Comparison of ENCODE assay signal across 10 cellular contexts in genomic region chr17:48036693-48037035, GRCh38. TPM values are rescaled to one million over a fixed set of nuclear protein-coding genes. Genes with fewer than 3 reads are reported as not detected.
A peak's percentile ranks its signal among the peaks of the same experiment; 100 is the strongest.
DNase-seq lines count a peak whose midpoint lies in the region; ATAC-seq and TF ChIP-seq lines count a peak whose summit lies in the region.
"Had no signal": no experiment of that assay in that cellular context is flagged by ENCODE, and none has a peak within 500 bp of the region (broad histone marks: within the 10 kb centered on the region; RNA-seq: fewer than 3 reads in every experiment).

No MANE protein-coding gene starts in this region.

- peaks cover 58% of the 10 kb centered on the region for H3K27me3 Mint-ChIP-seq in central memory CD8-positive, alpha-beta T cell

- 37% methylated on average over 6 of the region's 6 CpGs for WGBS in urinary bladder

- H3K36me3 ChIP-seq in cardiac muscle cell (no peaks in the 10 kb centered on the region), muscle layer of colon (ENCODE audit: insufficient read depth, low read length) (peaks cover 5% of the 10 kb centered on the region), urinary bladder (ENCODE audit: insufficient read depth) (no peaks in the 10 kb centered on the region)

- no peak overlapping the region for H3K27ac ChIP-seq in cardiac muscle cell
- peak overlapping the region; percentile 82 for H3K27ac ChIP-seq in muscle layer of colon (ENCODE audit: low read depth, low read length)
- no peak overlapping the region for H3K27ac ChIP-seq in urinary bladder (ENCODE audit: low read depth)

- no peak for ATAC-seq in central memory CD8-positive, alpha-beta T cell (replicated peaks; ENCODE audit: extremely low read depth, poor library complexity, severe bottlenecking)
- ATAC-seq in GM21528 (IDR thresholded peaks at IDR 0.05; ENCODE audit: low FRiP score, unreplicated experiment) = no peak
- no peak for ATAC-seq in HG03460 (IDR thresholded peaks at IDR 0.05; ENCODE audit: unreplicated experiment)

- peak overlapping the region; percentile 78 for H3K4me3 Mint-ChIP-seq in central memory CD8-positive, alpha-beta T cell

- intact Hi-C loops in cardiac septum (cut with DNase I) = no loop called here

- H3K9me3 ChIP-seq in cardiac muscle cell (ENCODE audit: low read depth) (no peaks in the 10 kb centered on the region), muscle layer of colon (ENCODE audit: low read length) (no peaks in the 10 kb centered on the region)

- H3K4me1 Mint-ChIP-seq in central memory CD8-positive, alpha-beta T cell = peaks cover 6% of the 10 kb centered on the region

- H3K9me3 Mint-ChIP-seq in central memory CD8-positive, alpha-beta T cell = no peaks in the 10 kb centered on the region

- no peaks in the 10 kb centered on the region for H3K36me3 Mint-ChIP-seq in central memory CD8-positive, alpha-beta T cell (ENCODE audit: insufficient read depth)

- DNase-seq in cardiac muscle cell (ENCODE audit: low read depth in 1 of 2, low spot score in 1 of 2) (no peak), cardiac septum (ENCODE audit: low spot score) (no peak), NCI-H524 treated with DMSO at 0.1 percent for 48 hours (lab: John Stamatoyannopoulos, UW) (no peak)
- DNase-seq in central memory CD8-positive, alpha-beta T cell (ENCODE audit: low spot score in 2 of 2) = no peak
- DNase-seq: DMS79, NCI-H1105 had no signal

- H3K27me3 ChIP-seq in cardiac muscle cell (peaks cover 29% of the 10 kb centered on the region), muscle layer of colon (ENCODE audit: control insufficient read depth in 1 of 2, insufficient read depth in 2 of 2, low read length in 2 of 2) (no peaks in the 10 kb centered on the region)

- peak overlapping the region; percentile 38 for H3K4me3 ChIP-seq in cardiac muscle cell
- H3K4me3 ChIP-seq in muscle layer of colon (ENCODE audit: low read depth in 1 of 2, low read length in 2 of 2) = peak overlapping the region; percentile 68 to 80
- peak overlapping the region; percentile 72 for H3K4me3 ChIP-seq in urinary bladder (ENCODE audit: low read depth, low read length)

- H3K27ac Mint-ChIP-seq in central memory CD8-positive, alpha-beta T cell (ENCODE audit: low read depth) = no peak overlapping the region

- H3K4me1 ChIP-seq in cardiac muscle cell (ENCODE audit: low read depth) = peaks cover 5% of the 10 kb centered on the region
- H3K4me1 ChIP-seq in muscle layer of colon (ENCODE audit: insufficient read depth, low read length) = peaks cover 14% of the 10 kb centered on the region
- no peaks in the 10 kb centered on the region for H3K4me1 ChIP-seq in urinary bladder (ENCODE audit: insufficient read depth)

- no peak for TF ChIP-seq CTCF in cardiac muscle cell (IDR thresholded peaks at IDR 0.05; ENCODE audit: low read depth, low read length)

- no peak overlapping the region for H3K9ac ChIP-seq in muscle layer of colon (ENCODE audit: low read length)

RNA-seq across cellular contexts. Expression of gene COPZ2, which starts 0.9 kb away (rescaled TPM):
- total RNA-seq in cardiac muscle cell (10.8 and 14.4 TPM in 2 replicates), cardiac septum (78.6 TPM), urinary bladder (45.2 TPM)
- polyA plus RNA-seq in cardiac muscle cell (23.5 and 36.1 TPM in 2 replicates), urinary bladder (36.0 TPM)

RNA-seq across cellular contexts. Expression of gene NFE2L1, which starts 11.5 kb away (rescaled TPM):
- total RNA-seq in cardiac muscle cell = 96.4 and 122 TPM in 2 replicates
- 56.0 and 56.7 TPM in 2 replicates for polyA plus RNA-seq in cardiac muscle cell
- total RNA-seq in cardiac septum = 604 TPM
- total RNA-seq in urinary bladder = 53.1 TPM
- polyA plus RNA-seq in urinary bladder = 163 TPM
